8 cellular contexts compared by ENCODE assay signal in the genomic region with DNA sequence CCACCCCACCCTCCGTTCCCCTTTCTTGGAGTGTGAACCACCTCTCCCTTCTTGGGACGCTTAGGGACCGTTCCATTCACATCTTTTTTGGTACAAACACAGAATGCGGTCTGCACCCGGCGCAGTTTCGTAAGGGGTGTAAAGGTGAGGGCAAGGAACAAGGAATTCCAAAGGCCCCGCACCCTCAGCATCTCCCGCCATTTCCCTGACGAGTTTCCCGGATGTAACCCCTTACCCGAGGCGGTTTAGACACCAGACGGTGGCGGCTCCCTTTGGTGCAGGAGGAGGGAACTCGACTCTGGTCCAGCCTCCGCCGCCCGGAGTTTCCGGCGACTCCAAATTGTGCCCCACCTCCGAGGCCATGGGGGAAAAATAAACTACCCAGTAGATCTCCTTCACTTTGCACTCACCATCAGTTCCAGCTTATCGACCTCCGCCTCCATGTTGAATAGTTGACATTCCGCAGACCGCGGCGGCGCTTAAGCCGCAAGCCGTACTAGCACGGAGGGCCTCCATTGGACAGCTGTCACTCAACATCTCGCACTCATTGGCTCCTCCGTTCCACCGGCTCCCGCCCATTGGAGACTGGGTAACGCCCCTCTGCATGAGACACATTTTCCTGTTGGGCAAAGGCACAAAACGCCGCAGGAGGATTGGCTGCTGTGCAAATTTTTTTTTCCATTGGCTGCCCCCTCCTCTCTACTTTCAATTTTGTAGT. TPM values are rescaled to one million over a fixed set of nuclear protein-coding genes. Genes with fewer than 3 reads are reported as not detected.
DNase-seq lines count a peak whose midpoint lies in the region; TF ChIP-seq lines count a peak whose summit lies in the region.

A gene with protein sequence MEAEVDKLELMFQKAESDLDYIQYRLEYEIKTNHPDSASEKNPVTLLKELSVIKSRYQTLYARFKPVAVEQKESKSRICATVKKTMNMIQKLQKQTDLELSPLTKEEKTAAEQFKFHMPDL (minus strand): TSS at position 466 of the 718 bp plus-strand sequence. CDS start 23 bp downstream, at position 443.

- no peak for TF ChIP-seq EP300 in transverse colon (IDR thresholded peaks at IDR 0.05; ENCODE audit: low read depth)

- H3K27me3 ChIP-seq in GM23248 (replicated peaks; ENCODE audit: insufficient read depth) (no peaks in the 10 kb centered on the region), Karpas-422 (ENCODE audit: low read length) (no peaks in the 10 kb centered on the region), trophoblast cell (ENCODE audit: insufficient read depth, low read length) (no peaks in the 10 kb centered on the region), transverse colon (no peaks in the 10 kb centered on the region)

- peak within 1 kb of the TSS; percentile 72 for H3K18ac ChIP-seq in trophoblast cell (ENCODE audit: low read length)

- H2AK5ac ChIP-seq in trophoblast cell (ENCODE audit: low read length): peak within 1 kb of the TSS; percentile 79

- intact Hi-C loops in transverse colon (cut with DNase I; ENCODE audit: low total_unique reads): loop anchor here (10.0 kb wide), 1 partner anchor 50 kb away; a partner anchor contains a TSS

- H4K20me1 ChIP-seq in GM23248 (ENCODE audit: insufficient read depth) (no peaks in the 10 kb centered on the region), Karpas-422 (ENCODE audit: insufficient read depth, low read depth, low read length) (no peaks in the 10 kb centered on the region)

- peaks cover 12% of the 10 kb centered on the region for H3K79me1 ChIP-seq in trophoblast cell (ENCODE audit: low read length)

- H3K4me3 Mint-ChIP-seq in glutamatergic neuron (ENCODE audit: unreplicated experiment): no peak within 1 kb of the TSS

- H4K91ac ChIP-seq in trophoblast cell (ENCODE audit: low read depth, low read length): peak within 1 kb of the TSS; percentile 92

- TF ChIP-seq CTCF in glutamatergic neuron (IDR thresholded peaks at IDR 0.05; ENCODE audit: partially characterized antibody, unreplicated experiment): no peak
- no peak for TF ChIP-seq CTCF in transverse colon (IDR thresholded peaks at IDR 0.05)

- H3K36me3 ChIP-seq in GM23248 (ENCODE audit: low read depth): no peaks in the 10 kb centered on the region
- peaks cover 9% of the 10 kb centered on the region; the same call in 1 of the 2 replicates for H3K36me3 ChIP-seq in Karpas-422 (ENCODE audit: insufficient read depth, low read length)
- H3K36me3 ChIP-seq in trophoblast cell (ENCODE audit: control insufficient read depth in 1 of 2, insufficient read depth in 2 of 2, low read length in 2 of 2): peaks cover 2% of the 10 kb centered on the region in 2 experiments
- no peaks in the 10 kb centered on the region for H3K36me3 ChIP-seq in transverse colon

- no peak within 1 kb of the TSS for H3K23ac ChIP-seq in trophoblast cell (ENCODE audit: low read length)

- H3K9me2 ChIP-seq in GM23248 (ENCODE audit: insufficient read depth): no peaks in the 10 kb centered on the region
- H3K9me2 ChIP-seq in Karpas-422 (replicated peaks; ENCODE audit: insufficient read depth, low read length): no peaks in the 10 kb centered on the region

- H3K27me3 Mint-ChIP-seq in glutamatergic neuron (ENCODE audit: unreplicated experiment): no peaks in the 10 kb centered on the region

- peak within 1 kb of the TSS; percentile 95 for H2AFZ ChIP-seq in GM23248
- peak within 1 kb of the TSS; percentile 38; the same call in 1 of the 2 replicates for H2AFZ ChIP-seq in Karpas-422 (ENCODE audit: low read length)
- peak within 1 kb of the TSS; percentile 96 for H2AFZ ChIP-seq in trophoblast cell (ENCODE audit: insufficient read depth, low read length, poor library complexity)

- peak within 1 kb of the TSS; percentile 94 for H2BK120ac ChIP-seq in trophoblast cell (ENCODE audit: insufficient read depth, low read length, poor library complexity)

- peak within 1 kb of the TSS; percentile 94 for H4K12ac ChIP-seq in trophoblast cell (ENCODE audit: low read depth, low read length)

- H3K27ac Mint-ChIP-seq in glutamatergic neuron (ENCODE audit: unreplicated experiment): no peak within 1 kb of the TSS

- peak within 1 kb of the TSS; percentile 98 for H3K4ac ChIP-seq in trophoblast cell (ENCODE audit: low read depth, low read length)

- H3K4me3 ChIP-seq in GM23248: peak within 1 kb of the TSS; percentile 83
- H3K4me3 ChIP-seq in Karpas-422 (ENCODE audit: low read length): peak within 1 kb of the TSS; percentile 92
- H3K4me3 ChIP-seq in trophoblast cell (ENCODE audit: low read depth, low read length): peak within 1 kb of the TSS; percentile 85
- H3K4me3 ChIP-seq in transverse colon: peak within 1 kb of the TSS; percentile 55 to 85 (median 71)

- H3K4me2 ChIP-seq in GM23248 (ENCODE audit: unreplicated experiment) (peak within 1 kb of the TSS; percentile 87), Karpas-422 (ENCODE audit: low read depth, low read length, poor library complexity, severe bottlenecking) (peak within 1 kb of the TSS; percentile 90), trophoblast cell (ENCODE audit: low read length) (peak within 1 kb of the TSS; percentile 79)

- peak within 1 kb of the TSS; percentile 85 for H3K27ac ChIP-seq in GM23248
- peak within 1 kb of the TSS; percentile 90 for H3K27ac ChIP-seq in Karpas-422 (ENCODE audit: low read length)
- peak within 1 kb of the TSS; percentile 99 for H3K27ac ChIP-seq in trophoblast cell (ENCODE audit: low read depth, low read length)
- H3K27ac ChIP-seq in transverse colon: peak within 1 kb of the TSS; percentile 74 to 93 (median 88)

- DNase-seq in DMS79 (lab: John Stamatoyannopoulos, UW): peak; percentile 72
- DNase-seq in GM23248: peak; percentile 99
- DNase-seq in Karpas-422: no peak
- peak; percentile 80 for DNase-seq in SHP77 treated with DMSO at 0.1 percent for 48 hours (lab: John Stamatoyannopoulos, UW)
- peak; percentile 95 for DNase-seq in activated gamma-delta T cell treated with anti-CD3 and anti-CD28 coated beads, Interleukin-2, amount 50 U/mL, for 16 hours (ENCODE audit: low read depth)
- DNase-seq in glutamatergic neuron: peak; percentile 93
- peak; percentile 84 to 91 for DNase-seq in trophoblast cell
- DNase-seq in transverse colon: peak; percentile 97

- 0% methylated on average over 37 to 39 of the region's 39 CpGs for WGBS in GM23248 (ENCODE audit: low coverage in 1 of 2, low lambda C conversion rate in 2 of 2, missing lambda C conversion rate in 2 of 2), 2 experiments
- WGBS in trophoblast cell (ENCODE audit: extremely low coverage, insufficient coverage, insufficient read length): no CpG with 5 or more reads among the region's 39 CpGs
- 0 to 2% methylated on average over 7 to 39 of the region's 39 CpGs for WGBS in transverse colon (ENCODE audit: low coverage in 1 of 2), 2 donors

- in situ Hi-C loops in GM23248 (cut with MboI): no loop called here
- in situ Hi-C loops in transverse colon (cut with MboI; ENCODE audit: low pct_ligation_motif_present in 1 of 4, low pct_unique_long_range_greater_than_20kb in 1 of 4, low sequenced_read_pairs in 3 of 4): no loop called here

- H3F3A ChIP-seq in GM23248 (ENCODE audit: insufficient read depth): peaks cover 17% of the 10 kb centered on the region; the same call in 1 of the 2 replicates

- H3K14ac ChIP-seq in trophoblast cell (ENCODE audit: low read length): peak within 1 kb of the TSS; percentile 98

- peak within 1 kb of the TSS; percentile 97 for H2BK5ac ChIP-seq in trophoblast cell (ENCODE audit: low read depth, low read length, poor library complexity)

- H3K36me3 Mint-ChIP-seq in glutamatergic neuron (ENCODE audit: unreplicated experiment): no peaks in the 10 kb centered on the region

- peaks cover 31% of the 10 kb centered on the region for H3K4me1 ChIP-seq in GM23248 (ENCODE audit: insufficient read depth)
- peaks cover 70% of the 10 kb centered on the region for H3K4me1 ChIP-seq in Karpas-422 (ENCODE audit: low read length)
- peaks cover 2 to 5% of the 10 kb centered on the region in 2 experiments for H3K4me1 ChIP-seq in trophoblast cell (ENCODE audit: control insufficient read depth in 1 of 2, insufficient read depth in 2 of 2, low read length in 2 of 2)
- H3K4me1 ChIP-seq in transverse colon: peaks cover 14 to 38% (median 18%) of the 10 kb centered on the region in 4 donors

- H2BK12ac ChIP-seq in trophoblast cell (ENCODE audit: low read length): peak within 1 kb of the TSS; percentile 61

- H3K9ac ChIP-seq in GM23248: peak within 1 kb of the TSS; percentile 89
- H3K9ac ChIP-seq in Karpas-422 (ENCODE audit: low read length): peak within 1 kb of the TSS; percentile 92
- peak within 1 kb of the TSS; percentile 92 for H3K9ac ChIP-seq in trophoblast cell (ENCODE audit: low read length)

- H3K9me3 ChIP-seq in GM23248 (ENCODE audit: low read depth) (no peaks in the 10 kb centered on the region), Karpas-422 (ENCODE audit: low read length) (no peaks in the 10 kb centered on the region), trophoblast cell (ENCODE audit: insufficient read depth, low read depth, low read length) (no peaks in the 10 kb centered on the region), transverse colon (no peaks in the 10 kb centered on the region)

- peaks cover 3% of the 10 kb centered on the region for H3K9me3 Mint-ChIP-seq in glutamatergic neuron (ENCODE audit: unreplicated experiment)

- H3K79me2 ChIP-seq in GM23248 (ENCODE audit: insufficient read depth): peaks cover 84% of the 10 kb centered on the region
- peaks cover 91% of the 10 kb centered on the region for H3K79me2 ChIP-seq in Karpas-422 (ENCODE audit: low read length)
- H3K79me2 ChIP-seq in trophoblast cell (ENCODE audit: control insufficient read depth, insufficient read depth, low read length, poor library complexity): peaks cover 21% of the 10 kb centered on the region

- peak; percentile 26 for TF ChIP-seq POLR2A in transverse colon (IDR thresholded peaks at IDR 0.05)

- H3K4me1 Mint-ChIP-seq in glutamatergic neuron (ENCODE audit: low read depth, unreplicated experiment): peaks cover 12% of the 10 kb centered on the region

- H4K8ac ChIP-seq in trophoblast cell (ENCODE audit: low read depth, low read length): peak within 1 kb of the TSS; percentile 97

RNA-seq across cellular contexts. Expression of the gene that starts here (rescaled TPM):
- total RNA-seq in GM23248 (2014; rRNA removed; shearing (Covaris generic)): 24.8 and 44.4 TPM in 2 replicates
- polyA plus RNA-seq in GM23248 (2016; fragmentation: Nextera tagmentation; extraction: Ambion mirVana): 39.3 and 39.9 TPM in 2 replicates
- 25.6 and 42.0 TPM in 2 replicates for total RNA-seq in Karpas-422 (2014; rRNA removed; shearing (Covaris generic); ENCODE audit: low replicate concordance)
- total RNA-seq in glutamatergic neuron (ENCODE audit: unreplicated experiment) (65.9 TPM), transverse colon (10 to 100 TPM; 11.9 to 40.3 (median 22.3) TPM)
- 172 and 189 TPM in 2 replicates for polyA plus RNA-seq in trophoblast cell (2013)

Comparison
In these comparisons a context has a peak if more than half of its experiments do, and no peak if none do; other contexts are left out.
1. H2AFZ ChIP-seq: peak in every context shown above with its lines; median percentile 96 in trophoblast cell; 95 in GM23248; 38 in Karpas-422.